17 cellular contexts compared by ENCODE assay signal in genomic region chr4:113921089-113921842, GRCh38. TPM values are rescaled to one million over a fixed set of nuclear protein-coding genes. Genes with fewer than 3 reads are reported as not detected.
A peak's percentile ranks its signal among the peaks of the same experiment; 100 is the strongest.
DNase-seq lines count a peak whose midpoint lies in the region; ATAC-seq and TF ChIP-seq lines count a peak whose summit lies in the region.
"Had no signal": no experiment of that assay in that cellular context is flagged by ENCODE, and none has a peak within 500 bp of the region (broad histone marks: within the 10 kb centered on the region; RNA-seq: fewer than 3 reads in every experiment).

No MANE protein-coding gene starts in this region.

- H2AK5ac ChIP-seq in trophoblast cell (ENCODE audit: low read length), result no peak overlapping the region

- H3K79me2 ChIP-seq in smooth muscle cell (ENCODE audit: low read depth) (no peaks in the 10 kb centered on the region), trophoblast cell (ENCODE audit: control insufficient read depth, insufficient read depth, low read length, poor library complexity) (no peaks in the 10 kb centered on the region)

- H3K9ac ChIP-seq in smooth muscle cell (ENCODE audit: low read depth) (no peak overlapping the region), trophoblast cell (ENCODE audit: low read length) (no peak overlapping the region)

- in situ Hi-C loops in SK-MEL-5 (cut with HindIII; ENCODE audit: low pct_unique_long_range_greater_than_20kb, low sequenced_read_pairs), result no loop called here

- H4K91ac ChIP-seq in trophoblast cell (ENCODE audit: low read depth, low read length), result no peak overlapping the region

- no peak overlapping the region for H4K8ac ChIP-seq in trophoblast cell (ENCODE audit: low read depth, low read length)

- H4K20me1 ChIP-seq in smooth muscle cell (ENCODE audit: low read depth), result no peaks in the 10 kb centered on the region

- H3F3A ChIP-seq in smooth muscle cell (ENCODE audit: low read depth), result peaks cover 3% of the 10 kb centered on the region

- no peaks in the 10 kb centered on the region for H3K79me1 ChIP-seq in trophoblast cell (ENCODE audit: low read length)

- ATAC-seq in GM18867 (IDR thresholded peaks at IDR 0.05; ENCODE audit: unreplicated experiment) (peak; percentile 45), GM18505 (IDR thresholded peaks at IDR 0.05; ENCODE audit: unreplicated experiment) (no peak), GM21526 (IDR thresholded peaks at IDR 0.05; ENCODE audit: low FRiP score, unreplicated experiment) (no peak)
- ATAC-seq: effector memory CD8-positive, alpha-beta T cell; natural killer cell had no signal

- no peak for TF ChIP-seq CTCF in fibroblast of pulmonary artery (IDR thresholded peaks at IDR 0.05; ENCODE audit: low read length, missing control alignments)
- no peak for TF ChIP-seq CTCF in smooth muscle cell (IDR thresholded peaks at IDR 0.05; ENCODE audit: borderline replicate concordance, insufficient read depth, poor library complexity, severe bottlenecking)

- no peak overlapping the region for H3K18ac ChIP-seq in trophoblast cell (ENCODE audit: low read length)

- no peak overlapping the region for H2BK12ac ChIP-seq in trophoblast cell (ENCODE audit: low read length)

- H3K9me3 ChIP-seq in smooth muscle cell (replicated peaks; ENCODE audit: low read depth) (no peaks in the 10 kb centered on the region), trophoblast cell (ENCODE audit: insufficient read depth, low read depth, low read length) (peaks cover 5% of the 10 kb centered on the region)
- H3K9me3 ChIP-seq: right atrium auricular region had no signal

- WGBS in smooth muscle cell (ENCODE audit: low lambda C conversion rate), result 54% methylated on average over 3 of the region's 3 CpGs
- WGBS in trophoblast cell (ENCODE audit: extremely low coverage, insufficient coverage, insufficient read length), result no CpG with 5 or more reads among the region's 3 CpGs

- H3K36me3 ChIP-seq in smooth muscle cell (ENCODE audit: low read depth), result no peaks in the 10 kb centered on the region
- no peaks in the 10 kb centered on the region for H3K36me3 ChIP-seq in trophoblast cell (ENCODE audit: control insufficient read depth in 1 of 2, insufficient read depth in 2 of 2, low read length in 2 of 2)
- H3K36me3 ChIP-seq: right atrium auricular region had no signal

- no peak overlapping the region for H3K4me3 ChIP-seq in fibroblast of pulmonary artery (replicated peaks; ENCODE audit: low read depth, low read length)
- no peak overlapping the region for H3K4me3 ChIP-seq in smooth muscle cell
- H3K4me3 ChIP-seq in trophoblast cell (ENCODE audit: low read depth, low read length), result no peak overlapping the region
- H3K4me3 ChIP-seq: right atrium auricular region had no signal

- peak; percentile 7 for DNase-seq in SK-MEL-5 (ENCODE audit: low read depth, low spot score)
- DNase-seq in fibroblast of pulmonary artery (ENCODE audit: low read depth), result peak; percentile 27
- DNase-seq in smooth muscle cell (lab: John Stamatoyannopoulos, UW; ENCODE audit: unreplicated experiment), result no peak
- no peak for DNase-seq in trophoblast cell
- DNase-seq: activated CD4-positive, alpha-beta T cell treated with anti-CD3 and anti-CD28 coated beads, Interleukin-2, amount 10 ng/mL, durations not matched to agents 24 days and 14 days; effector memory CD8-positive, alpha-beta T cell; KBM-7; natural killer cell; NCI-H524; RPMI8226; stimulated activated naive CD4-positive, alpha-beta T cell treated with Interleukin-2 at 50 U/mL for 16 hours had no signal

- H3K4ac ChIP-seq in trophoblast cell (ENCODE audit: low read depth, low read length), result no peak overlapping the region

- H3K4me2 ChIP-seq in smooth muscle cell, result peak overlapping the region; percentile 58
- no peak overlapping the region for H3K4me2 ChIP-seq in trophoblast cell (ENCODE audit: low read length)

- H3K27me3 ChIP-seq in smooth muscle cell (ENCODE audit: low read depth) (no peaks in the 10 kb centered on the region), trophoblast cell (ENCODE audit: insufficient read depth, low read length) (no peaks in the 10 kb centered on the region)
- H3K27me3 ChIP-seq: right atrium auricular region had no signal

- H2BK5ac ChIP-seq in trophoblast cell (ENCODE audit: low read depth, low read length, poor library complexity), result no peak overlapping the region

- TF ChIP-seq POLR2A in GM18505 (IDR thresholded peaks at IDR 0.05; ENCODE audit: borderline replicate concordance, extremely low read depth, insufficient read depth, insufficient read length), result no peak

- no peak overlapping the region for H3K23ac ChIP-seq in trophoblast cell (ENCODE audit: low read length)

- no peak overlapping the region for H2BK120ac ChIP-seq in trophoblast cell (ENCODE audit: insufficient read depth, low read length, poor library complexity)

- H2AFZ ChIP-seq in smooth muscle cell (ENCODE audit: low read depth) (no peak overlapping the region), trophoblast cell (ENCODE audit: insufficient read depth, low read length, poor library complexity) (no peak overlapping the region)

- H3K27ac ChIP-seq in smooth muscle cell (ENCODE audit: low read depth) (peak overlapping the region; percentile 59), trophoblast cell (ENCODE audit: low read depth, low read length) (no peak overlapping the region)
- H3K27ac ChIP-seq: right atrium auricular region had no signal

- no peak overlapping the region for H3K14ac ChIP-seq in trophoblast cell (ENCODE audit: low read length)

- H3K4me1 ChIP-seq in smooth muscle cell (ENCODE audit: low read depth) (peaks cover 6% of the 10 kb centered on the region), trophoblast cell (ENCODE audit: control insufficient read depth in 1 of 2, insufficient read depth in 2 of 2, low read length in 2 of 2) (no peaks in the 10 kb centered on the region)
- H3K4me1 ChIP-seq: right atrium auricular region had no signal

- H4K12ac ChIP-seq in trophoblast cell (ENCODE audit: low read depth, low read length), result no peak overlapping the region

RNA-seq across cellular contexts. Expression of gene ARSJ, which starts 58.2 kb away (rescaled TPM):
- 2.9 and 3.0 TPM in 2 replicates for total RNA-seq in SK-MEL-5 (2014; rRNA removed; shearing (Covaris generic))
- 2.3 TPM in 2 replicates for polyA plus RNA-seq in SK-MEL-5 (2015; cell fraction: cytosol; rRNA removed)
- polyA plus RNA-seq in SK-MEL-5 (2015; cell fraction: nucleus; rRNA removed), result 2.9 and 7.8 TPM in 2 replicates
- 7.8 and 7.9 TPM in 2 replicates for total RNA-seq in smooth muscle cell
- 3.5 and 8.8 TPM in 2 replicates for polyA plus RNA-seq in smooth muscle cell
- polyA plus RNA-seq in trophoblast cell (2013), result 1.1 and 1.3 TPM in 2 replicates
- total RNA-seq: activated CD4-positive, alpha-beta T cell treated with anti-CD3 and anti-CD28 coated beads, Interleukin-2, amount 10 ng/mL, durations not matched to agents 24 days and 14 days; activated T-helper 1 cell treated with anti-CD3 and anti-CD28 coated beads, Interleukin-12 subunit alpha, Interleukin-12 subunit beta, Interleukin-2, Interleukin-4 antibody, amounts not matched to agents 30 ng/mL and 10 ng/mL and 1 ng/mL, durations not matched to agents 14 hours and 24 hours and 36 hours; T-helper 2 cell treated with Interferon-gamma antibody and Interleukin-4, amounts not matched to agents 100 ng/mL and 5 ng/mL, for 36 hours had no signal

Comparison
In these comparisons a context has a peak if more than half of its experiments do, and no peak if none do; other contexts are left out.
1. DNase-seq: peak in SK-MEL-5 (single experiment) and fibroblast of pulmonary artery (single experiment); none in smooth muscle cell (single experiment) and trophoblast cell (0 of 2).